34 cellular contexts compared by ENCODE assay signal in genomic region chr17:10735821-10736220, GRCh38.
"Had no signal": no experiment of that assay in that cellular context is flagged by ENCODE, and none has a peak within 500 bp of the region (broad histone marks: within the 10 kb centered on the region; RNA-seq: fewer than 3 reads in every experiment).

No MANE protein-coding gene starts in this region.

- H3K27me3 ChIP-seq: adrenal gland, body of pancreas, brain microvascular endothelial cell, breast epithelium had no signal

- DNase-seq: activated B cell treated with CpG ODN at 0.5 μM for 24 hours; activated CD4-positive, alpha-beta memory T cell treated with anti-CD3 and anti-CD28 coated beads for 36 hours; activated CD4-positive, alpha-beta T cell treated with anti-CD3 and anti-CD28 coated beads for 4 hours; activated CD4-positive, alpha-beta T cell treated with anti-CD3 and anti-CD28 coated beads, Interleukin-2, amount 10 ng/mL, durations not matched to agents 24 days and 14 days; activated CD4-positive, alpha-beta T cell treated with anti-CD3 and anti-CD28 coated beads, Interleukin-2, amount 50 U/mL, for 1 hour; activated CD4-positive, alpha-beta T cell treated with anti-CD3 and anti-CD28 coated beads, Interleukin-2, amount 50 U/mL, for 4 hours; activated CD4-positive, CD25-positive, alpha-beta regulatory T cell treated with anti-CD3 and anti-CD28 coated beads, Interleukin-2, amount 50 U/mL, for 72 hours; activated CD8-positive, alpha-beta T cell treated with anti-CD3 and anti-CD28 coated beads for 36 hours; activated effector memory CD4-positive, alpha-beta T cell treated with anti-CD3 and anti-CD28 coated beads, Interleukin-2, amount 50 U/mL, for 16 hours; activated gamma-delta T cell treated with Interleukin-2 at 50 U/mL for 16 hours; activated naive CD4-positive, alpha-beta T cell; activated naive CD4-positive, alpha-beta T cell treated with anti-CD3 and anti-CD28 coated beads for 36 hours; activated naive CD4-positive, alpha-beta T cell treated with anti-CD3 and anti-CD28 coated beads, Interleukin-2, amount 50 U/mL, for 16 hours; activated naive CD8-positive, alpha-beta T cell treated with anti-CD3 and anti-CD28 coated beads for 36 hours; activated T-cell treated with anti-CD3 and anti-CD28 coated beads for 4 hours; activated T-cell treated with anti-CD3 and anti-CD28 coated beads, Interleukin-2, amount 50 U/mL, for 1 hour; activated T-cell treated with anti-CD3 and anti-CD28 coated beads, Interleukin-2, amount 50 U/mL, for 4 hours; activated T-cell treated with anti-CD3 and anti-CD28 coated beads, Interleukin-2, amount 50 U/mL, for 72 hours; amniotic stem cell; aorta; body of pancreas; brain microvascular endothelial cell; central memory CD4-positive, alpha-beta T cell; T-helper 1 cell; T-helper 2 cell; T-helper 9 cell had no signal

- H3K4me1 ChIP-seq: breast epithelium had no signal

- H3K27ac Mint-ChIP-seq: activated B cell treated with CpG ODN at 0.5 μM for 24 hours; activated CD4-positive, alpha-beta memory T cell treated with anti-CD3 and anti-CD28 coated beads for 36 hours; activated CD4-positive, alpha-beta T cell treated with anti-CD3 and anti-CD28 coated beads, Interleukin-2, amount 10 ng/mL, durations not matched to agents 24 days and 14 days; activated CD8-positive, alpha-beta T cell treated with anti-CD3 and anti-CD28 coated beads for 36 hours; activated naive CD4-positive, alpha-beta T cell treated with anti-CD3 and anti-CD28 coated beads for 36 hours; activated naive CD4-positive, alpha-beta T cell treated with anti-CD3 and anti-CD28 coated beads, Interleukin-2, amount 50 U/mL, for 72 hours; activated naive CD8-positive, alpha-beta T cell treated with anti-CD3 and anti-CD28 coated beads for 36 hours; activated T-cell treated with anti-CD3 and anti-CD28 coated beads, Interleukin-2, amount 50 U/mL, for 72 hours; activated T-helper 1 cell treated with anti-CD3 and anti-CD28 coated beads, Interleukin-12 subunit alpha, Interleukin-12 subunit beta, Interleukin-2, Interleukin-4 antibody, amounts not matched to agents 30 ng/mL and 10 ng/mL and 1 ng/mL, durations not matched to agents 14 hours and 24 hours and 36 hours; activated T-helper 17 cell treated with anti-CD3 and anti-CD28 coated beads, Interleukin-2, amount 50 U/mL, for 72 hours; T-helper 1 cell treated with Interleukin-12 subunit alpha and Interleukin-12 subunit beta and Interleukin-4 antibody, amounts not matched to agents 30 μg/mL and 1 μg/mL, for 36 hours; T-helper 2 cell treated with Interferon-gamma antibody and Interleukin-4, amounts not matched to agents 5 μg/mL and 100 μg/mL, for 36 hours had no signal

- H3K36me3 Mint-ChIP-seq: activated CD4-positive, alpha-beta memory T cell treated with anti-CD3 and anti-CD28 coated beads for 36 hours; activated naive CD4-positive, alpha-beta T cell treated with anti-CD3 and anti-CD28 coated beads, Interleukin-2, amount 50 U/mL, for 72 hours; activated naive CD8-positive, alpha-beta T cell treated with anti-CD3 and anti-CD28 coated beads for 36 hours had no signal

- H3K27me3 Mint-ChIP-seq: activated CD8-positive, alpha-beta T cell treated with anti-CD3 and anti-CD28 coated beads for 36 hours; activated naive CD8-positive, alpha-beta T cell treated with anti-CD3 and anti-CD28 coated beads for 36 hours had no signal

- H3K4me3 Mint-ChIP-seq: activated B cell treated with CpG ODN at 0.5 μM for 24 hours; activated CD4-positive, alpha-beta memory T cell treated with anti-CD3 and anti-CD28 coated beads for 36 hours; activated CD4-positive, alpha-beta T cell treated with anti-CD3 and anti-CD28 coated beads, Interleukin-2, amount 10 ng/mL, durations not matched to agents 24 days and 14 days; activated CD8-positive, alpha-beta T cell treated with anti-CD3 and anti-CD28 coated beads for 36 hours; activated naive CD4-positive, alpha-beta T cell treated with anti-CD3 and anti-CD28 coated beads for 36 hours; activated naive CD8-positive, alpha-beta T cell treated with anti-CD3 and anti-CD28 coated beads for 36 hours; activated T-cell treated with anti-CD3 and anti-CD28 coated beads, Interleukin-2, amount 50 U/mL, for 4 hours; activated T-cell treated with anti-CD3 and anti-CD28 coated beads, Interleukin-2, amount 50 U/mL, for 72 hours; activated T-helper 1 cell treated with anti-CD3 and anti-CD28 coated beads, Interleukin-12 subunit alpha, Interleukin-12 subunit beta, Interleukin-2, Interleukin-4 antibody, amounts not matched to agents 30 ng/mL and 10 ng/mL and 1 ng/mL, durations not matched to agents 14 hours and 24 hours and 36 hours; activated T-helper 17 cell treated with anti-CD3 and anti-CD28 coated beads, Interleukin-2, amount 50 U/mL, for 72 hours; T-helper 1 cell treated with Interleukin-12 subunit alpha and Interleukin-12 subunit beta and Interleukin-4 antibody, amounts not matched to agents 30 μg/mL and 1 μg/mL, for 36 hours; T-helper 2 cell treated with Interferon-gamma antibody and Interleukin-4, amounts not matched to agents 5 μg/mL and 100 μg/mL, for 36 hours had no signal

- H3K9me3 ChIP-seq: adrenal gland, body of pancreas, breast epithelium had no signal

- H3K9me3 Mint-ChIP-seq: activated B cell treated with CpG ODN at 0.5 μM for 24 hours; activated CD4-positive, alpha-beta memory T cell treated with anti-CD3 and anti-CD28 coated beads for 36 hours; activated CD4-positive, alpha-beta T cell treated with anti-CD3 and anti-CD28 coated beads, Interleukin-2, amount 10 ng/mL, durations not matched to agents 24 days and 14 days; activated CD8-positive, alpha-beta T cell treated with anti-CD3 and anti-CD28 coated beads for 36 hours; activated naive CD4-positive, alpha-beta T cell treated with anti-CD3 and anti-CD28 coated beads for 36 hours; activated naive CD4-positive, alpha-beta T cell treated with anti-CD3 and anti-CD28 coated beads, Interleukin-2, amount 50 U/mL, for 72 hours; activated naive CD8-positive, alpha-beta T cell treated with anti-CD3 and anti-CD28 coated beads for 36 hours; activated T-cell treated with anti-CD3 and anti-CD28 coated beads, Interleukin-2, amount 50 U/mL, for 4 hours; activated T-cell treated with anti-CD3 and anti-CD28 coated beads, Interleukin-2, amount 50 U/mL, for 72 hours; activated T-helper 1 cell treated with anti-CD3 and anti-CD28 coated beads, Interleukin-12 subunit alpha, Interleukin-12 subunit beta, Interleukin-2, Interleukin-4 antibody, amounts not matched to agents 30 ng/mL and 10 ng/mL and 1 ng/mL, durations not matched to agents 14 hours and 24 hours and 36 hours; activated T-helper 17 cell treated with anti-CD3 and anti-CD28 coated beads, Interleukin-2, amount 50 U/mL, for 72 hours; T-helper 1 cell treated with Interleukin-12 subunit alpha and Interleukin-12 subunit beta and Interleukin-4 antibody, amounts not matched to agents 30 μg/mL and 1 μg/mL, for 36 hours; T-helper 2 cell treated with Interferon-gamma antibody and Interleukin-4, amounts not matched to agents 5 μg/mL and 100 μg/mL, for 36 hours had no signal

- H3K27ac ChIP-seq: adrenal gland, body of pancreas, brain microvascular endothelial cell, VCaP had no signal
